In the genomic region with DNA sequence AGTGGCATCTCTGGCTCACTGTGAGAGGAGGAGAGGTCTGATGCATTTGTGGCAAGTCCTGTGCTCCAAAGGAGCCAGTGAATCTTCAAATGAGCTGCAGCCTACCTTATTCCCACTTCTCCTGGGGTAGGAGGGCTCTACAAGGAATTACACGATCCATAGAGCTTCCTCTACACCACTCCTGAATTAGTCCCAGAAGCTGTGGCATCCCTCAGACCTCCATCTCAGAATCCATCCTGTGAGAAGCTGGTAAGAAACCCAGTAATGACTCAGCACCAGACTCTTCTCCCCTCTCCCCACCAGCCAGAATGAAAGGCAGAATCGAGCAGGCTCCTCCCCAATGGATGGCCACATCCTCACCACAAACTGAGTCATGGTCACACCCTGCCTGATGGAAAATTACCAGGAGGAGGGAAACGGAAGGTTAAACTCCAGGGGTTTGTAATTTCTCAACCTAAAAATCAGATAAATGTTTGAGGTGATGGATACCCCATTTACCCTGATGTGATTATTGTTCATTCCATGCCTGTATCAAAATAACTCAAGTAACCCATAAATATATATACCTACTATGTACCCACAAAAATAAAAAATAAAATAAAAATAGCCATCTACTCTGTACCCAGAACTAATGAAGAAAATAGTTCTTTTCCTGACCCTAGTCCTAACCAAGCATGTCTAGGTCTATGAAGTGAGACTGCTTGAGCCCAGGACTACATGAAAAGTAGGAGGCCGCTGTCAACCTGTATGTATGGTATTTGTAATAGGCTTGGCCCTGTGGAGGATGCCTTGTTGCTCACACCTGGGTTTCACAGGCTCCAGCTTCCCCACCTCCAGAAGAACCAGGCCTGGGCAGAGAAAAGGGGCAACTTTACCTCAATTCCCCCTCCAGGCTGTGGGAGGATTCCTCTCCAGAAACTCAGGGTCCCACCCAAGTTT, we compare ENCODE assay signal across 8 cellular contexts. TPM values are rescaled to one million over a fixed set of nuclear protein-coding genes. Genes with fewer than 3 reads are reported as not detected.
DNase-seq lines count a peak whose midpoint lies in the region; ATAC-seq and TF ChIP-seq lines count a peak whose summit lies in the region.

No MANE protein-coding gene starts in this region.

- peak; percentile 79 for ATAC-seq in GM21529 (IDR thresholded peaks at IDR 0.05; ENCODE audit: unreplicated experiment)

- H3K4me1 Mint-ChIP-seq in dendritic cell treated with granulocyte-macrophage colony-stimulating factor and Interleukin-4, amounts not matched to agents 40 ng/mL and 50 ng/mL, for 4 days (ENCODE audit: low read depth) = peaks cover 43% of the 10 kb centered on the region
- H3K4me1 Mint-ChIP-seq in nephron progenitor cell (peaks cover 5% of the 10 kb centered on the region), type B pancreatic cell (ENCODE audit: unreplicated experiment) (peaks cover 5% of the 10 kb centered on the region)

- in situ Hi-C loops in Caki2 (cut with HindIII; ENCODE audit: low pct_unique_long_range_greater_than_20kb, low sequenced_read_pairs) = no loop called here

- intact Hi-C loops in dendritic cell treated with granulocyte-macrophage colony-stimulating factor and Interleukin-4, amounts not matched to agents 40 ng/mL and 50 ng/mL, for 4 days (cut with micrococcal nuclease) = loop anchor here (10.0 kb wide), 1 partner anchor 237 kb away; the partner anchor contains the start of gene ARIH1

- H3K4me3 Mint-ChIP-seq in dendritic cell treated with granulocyte-macrophage colony-stimulating factor and Interleukin-4, amounts not matched to agents 40 ng/mL and 50 ng/mL, for 4 days = peak overlapping the region; percentile 51
- no peak overlapping the region for H3K4me3 Mint-ChIP-seq in nephron progenitor cell
- H3K4me3 Mint-ChIP-seq in type B pancreatic cell = no peak overlapping the region

- H3K9me3 Mint-ChIP-seq in dendritic cell treated with granulocyte-macrophage colony-stimulating factor and Interleukin-4, amounts not matched to agents 40 ng/mL and 50 ng/mL, for 4 days = no peaks in the 10 kb centered on the region
- H3K9me3 Mint-ChIP-seq in nephron progenitor cell (no peaks in the 10 kb centered on the region), type B pancreatic cell (no peaks in the 10 kb centered on the region)

- CTCF ChIA-PET in HEK293T (lab: Yijun Ruan, JAX) = interaction anchor here (0.6 kb wide), 1 partner anchor 11 kb away, joined by 3 read pairs; no protein-coding TSS in a partner anchor

- peak overlapping the region; percentile 80 for H3K27ac Mint-ChIP-seq in dendritic cell treated with granulocyte-macrophage colony-stimulating factor and Interleukin-4, amounts not matched to agents 40 ng/mL and 50 ng/mL, for 4 days
- H3K27ac Mint-ChIP-seq in nephron progenitor cell = peak overlapping the region; percentile 26
- peak overlapping the region; percentile 80 for H3K27ac Mint-ChIP-seq in type B pancreatic cell

- no peaks in the 10 kb centered on the region for H3K27me3 Mint-ChIP-seq in dendritic cell treated with granulocyte-macrophage colony-stimulating factor and Interleukin-4, amounts not matched to agents 40 ng/mL and 50 ng/mL, for 4 days
- H3K27me3 Mint-ChIP-seq in nephron progenitor cell (ENCODE audit: low read depth, poor library complexity) = peaks cover 3% of the 10 kb centered on the region
- H3K27me3 Mint-ChIP-seq in type B pancreatic cell = no peaks in the 10 kb centered on the region

- DNase-seq in Caki2 (ENCODE audit: low read depth) = peak; percentile 96
- DNase-seq in KG1 (lab: John Stamatoyannopoulos, UW) = peak; percentile 28
- peak; percentile 32 for DNase-seq in activated CD4-positive, alpha-beta T cell treated with anti-CD3 and anti-CD28 coated beads for 1 hour
- DNase-seq in nephron progenitor cell = no peak
- no peak for DNase-seq in type B pancreatic cell (ENCODE audit: extremely low spot score, unreplicated experiment)
- no peak for DNase-seq in HEK293T (ENCODE audit: extremely low spot score)

- POLR2A ChIA-PET in HEK293T (lab: Yijun Ruan, JAX) = interaction anchor here (6.8 kb wide), 1 partner anchor 8 kb away, joined by 77 read pairs; the partner anchor contains the start of gene PKM

- TF ChIP-seq CTCF in nephron progenitor cell (IDR thresholded peaks at IDR 0.05) (no peak), type B pancreatic cell (conservative IDR thresholded peaks at IDR 0.05) (no peak)

- H3K36me3 Mint-ChIP-seq in dendritic cell treated with granulocyte-macrophage colony-stimulating factor and Interleukin-4, amounts not matched to agents 40 ng/mL and 50 ng/mL, for 4 days (ENCODE audit: low read depth) = peaks cover 30% of the 10 kb centered on the region
- H3K36me3 Mint-ChIP-seq in nephron progenitor cell (ENCODE audit: low read depth) (peaks cover 23% of the 10 kb centered on the region), type B pancreatic cell (peaks cover 11% of the 10 kb centered on the region)

TF ChIP-seq in HEK293T, 16 proteins besides CTCF, POLR2A, EP300 and RAD21:
- TF ChIP-seq ZNF384 (IDR thresholded peaks at IDR 0.05) (no peak), ELF4 (IDR thresholded peaks at IDR 0.05) (no peak), FOXM1 (IDR thresholded peaks at IDR 0.05; ENCODE audit: borderline replicate concordance) (no peak), ARNT (IDR thresholded peaks at IDR 0.05) (no peak)

RNA-seq across cellular contexts. Expression of gene PKM, which starts 6.6 kb away (rescaled TPM):
- total RNA-seq in Caki2 (2014; rRNA removed; shearing (Covaris generic); ENCODE audit: low replicate concordance) = 3,717 and 4,058 TPM in 2 replicates
- 597 and 663 TPM in 2 replicates for total RNA-seq in type B pancreatic cell (ENCODE audit: low replicate concordance)

RNA-seq across cellular contexts. Expression of gene PARP6, which starts 34.8 kb away (rescaled TPM):
- total RNA-seq in Caki2 (2014; rRNA removed; shearing (Covaris generic); ENCODE audit: low replicate concordance) = 11.6 and 20.6 TPM in 2 replicates
- total RNA-seq in type B pancreatic cell (ENCODE audit: low replicate concordance) = 74.6 and 97.5 TPM in 2 replicates

RNA-seq across cellular contexts. Expression of gene GRAMD2A, which starts 40.0 kb away (rescaled TPM):
- 0.47 and 12.9 TPM in 2 replicates for total RNA-seq in Caki2 (2014; rRNA removed; shearing (Covaris generic); ENCODE audit: low replicate concordance)
- 6.0 and 15.5 TPM in 2 replicates for total RNA-seq in type B pancreatic cell (ENCODE audit: low replicate concordance)

Comparison
In these comparisons a context has a peak if more than half of its experiments do, and no peak if none do; other contexts are left out.
1. DNase-seq: peak in Caki2 (single experiment), KG1 (single experiment) and activated CD4-positive, alpha-beta T cell treated with anti-CD3 and anti-CD28 coated beads for 1 hour (single experiment); none in nephron progenitor cell (single experiment), type B pancreatic cell (single experiment) and HEK293T (single experiment).
2. H3K27ac Mint-ChIP-seq: peak in every context shown above with its lines; median percentile 80 in dendritic cell treated with granulocyte-macrophage colony-stimulating factor and Interleukin-4, amounts not matched to agents 40 ng/mL and 50 ng/mL, for 4 days; 80 in type B pancreatic cell; 26 in nephron progenitor cell.